ENCODE assay signal across 8 cellular contexts in genomic region chr4:2535386-2536192, GRCh38.
DNase-seq lines count a peak whose midpoint lies in the region; ATAC-seq and TF ChIP-seq lines count a peak whose summit lies in the region.

No MANE protein-coding gene starts in this region.

- ATAC-seq in GM19467 (IDR thresholded peaks at IDR 0.05; ENCODE audit: unreplicated experiment): no peak

- H3K4me1 ChIP-seq in HAP-1 (peaks cover 10% of the 10 kb centered on the region), mucosa of stomach (ENCODE audit: control insufficient read depth, insufficient read depth, low read length) (peaks cover 13% of the 10 kb centered on the region)

- H3K36me3 ChIP-seq in HAP-1 (replicated peaks): peaks cover 6% of the 10 kb centered on the region
- H3K36me3 ChIP-seq in mucosa of stomach (ENCODE audit: control insufficient read depth, insufficient read depth, low read length): no peaks in the 10 kb centered on the region

- H3K9me3 ChIP-seq in HAP-1: no peaks in the 10 kb centered on the region
- H3K9me3 ChIP-seq in mucosa of stomach (ENCODE audit: control insufficient read depth, low read length): no peaks in the 10 kb centered on the region

- H3K4me3 ChIP-seq in HAP-1: peak overlapping the region; percentile 61
- H3K4me3 ChIP-seq in mucosa of stomach (ENCODE audit: low read length): peak overlapping the region; percentile 14

- peak overlapping the region; percentile 79 for H3K9ac ChIP-seq in mucosa of stomach (ENCODE audit: low read length)

- DNase-seq in GDM1 (lab: John Stamatoyannopoulos, UW) (peak; percentile 70), HAP-1 (ENCODE audit: low spot score in 2 of 2) (peak; percentile 19 to 62), NOMO-1 treated with dmso at 0.1 percent for 144 hours (lab: John Stamatoyannopoulos, UW; ENCODE audit: unreplicated experiment) (peak; percentile 71), activated T-cell treated with anti-CD3 and anti-CD28 coated beads for 24 hours (ENCODE audit: low read depth) (peak; percentile 35), erythroblast (lab: John Stamatoyannopoulos, UW) (peak; percentile 55 to 63)
- peak; percentile 23 for DNase-seq in stimulated activated CD8-positive, alpha-beta memory T cell treated with anti-CD3 and anti-CD28 coated beads, Interleukin-7, amount 100 ng/mL, for 24 hours (ENCODE audit: low read depth)

- H3K27me3 ChIP-seq in HAP-1 (ENCODE audit: low read depth) (no peaks in the 10 kb centered on the region), mucosa of stomach (ENCODE audit: control insufficient read depth, insufficient read depth, low read length) (no peaks in the 10 kb centered on the region)

- TF ChIP-seq POLR2A in erythroblast (IDR thresholded peaks at IDR 0.05; ENCODE audit: low read length): no peak

- in situ Hi-C loops in HAP-1 (cut with MboI; ENCODE audit: low sequenced_read_pairs): no loop called here
